In genomic region chr9:91857831-91858669, GRCh38 we compare ENCODE assay signal across 20 cellular contexts.
DNase-seq lines count a peak whose midpoint lies in the region; ATAC-seq, FAIRE-seq and TF ChIP-seq lines count a peak whose summit lies in the region.
"Had no signal": no experiment of that assay in that cellular context is flagged by ENCODE, and none has a peak within 500 bp of the region (broad histone marks: within the 10 kb centered on the region; RNA-seq: fewer than 3 reads in every experiment).

No MANE protein-coding gene starts in this region.

- peak overlapping the region; percentile 27 for H2BK5ac ChIP-seq in mesendoderm (ENCODE audit: low read length)

- H3K36me3 Mint-ChIP-seq in astrocyte (ENCODE audit: low read depth, unreplicated experiment): peaks cover 4% of the 10 kb centered on the region
- H3K36me3 Mint-ChIP-seq: natural killer cell had no signal

- no peaks in the 10 kb centered on the region for H3K36me3 ChIP-seq in HUES6 (ENCODE audit: control insufficient read depth, insufficient read depth, low read length)
- H3K36me3 ChIP-seq in astrocyte (ENCODE audit: insufficient read depth, low read length): no peaks in the 10 kb centered on the region
- H3K36me3 ChIP-seq in mesendoderm (ENCODE audit: control insufficient read depth, insufficient read depth, low read length): no peaks in the 10 kb centered on the region
- no peaks in the 10 kb centered on the region for H3K36me3 ChIP-seq in sigmoid colon
- H3K36me3 ChIP-seq in brain microvascular endothelial cell (replicated peaks): no peaks in the 10 kb centered on the region
- H3K36me3 ChIP-seq: left ventricle myocardium inferior had no signal

- H3K27me3 Mint-ChIP-seq in astrocyte (ENCODE audit: low read depth, unreplicated experiment): peaks cover 2% of the 10 kb centered on the region

- H3K23ac ChIP-seq in mesendoderm (ENCODE audit: low read length): no peak overlapping the region

- H4K20me1 ChIP-seq in astrocyte (ENCODE audit: insufficient read depth, low read length): no peaks in the 10 kb centered on the region

- DNase-seq in astrocyte (ENCODE audit: low read depth) (peak; percentile 11), mesendoderm (peak; percentile 44), sigmoid colon (peak; percentile 71), AG20443 (ENCODE audit: low spot score) (no peak), brain microvascular endothelial cell (no peak)
- DNase-seq: activated CD8-positive, alpha-beta memory T cell treated with anti-CD3 and anti-CD28 coated beads, Interleukin-2, amount 50 U/mL, for 48 hours; activated naive CD4-positive, alpha-beta T cell treated with Interleukin-2 at 50 U/mL for 16 hours; DND-41; dorsolateral prefrontal cortex; GM23248; hypothalamus; left ventricle myocardium inferior; natural killer cell; NCI-H2107; right cardiac atrium; SHP77; testis had no signal

- H3K4me1 Mint-ChIP-seq in astrocyte (ENCODE audit: low read depth, unreplicated experiment): peaks cover 7% of the 10 kb centered on the region
- H3K4me1 Mint-ChIP-seq: natural killer cell had no signal

- H2AK5ac ChIP-seq in mesendoderm (ENCODE audit: low read length): no peak overlapping the region

- H4K8ac ChIP-seq in mesendoderm (ENCODE audit: low read depth, low read length): no peak overlapping the region

- no peak overlapping the region for H2BK15ac ChIP-seq in mesendoderm (replicated peaks; ENCODE audit: low read depth)

- H3K27ac ChIP-seq in HUES6 (ENCODE audit: low read depth, low read length) (no peak overlapping the region), astrocyte (ENCODE audit: low read depth, low read length) (no peak overlapping the region), mesendoderm (ENCODE audit: low read depth, low read length) (peak overlapping the region; percentile 23), sigmoid colon (peak overlapping the region; percentile 57 to 77 (median 72)), brain microvascular endothelial cell (no peak overlapping the region)
- H3K27ac ChIP-seq: C4-2B, dorsolateral prefrontal cortex, GM23248, left ventricle myocardium inferior, testis had no signal

- no peak for ATAC-seq in GM21723 (IDR thresholded peaks at IDR 0.05; ENCODE audit: unreplicated experiment)
- ATAC-seq: natural killer cell, right cardiac atrium had no signal

- in situ Hi-C loops in brain microvascular endothelial cell (cut with HindIII; ENCODE audit: low pct_ligation_motif_present, low sequenced_read_pairs): no loop called here

- no CpG with 5 or more reads among the region's 23 CpGs for WGBS in mesendoderm (ENCODE audit: extremely low coverage, insufficient coverage, low lambda C conversion rate)
- WGBS in sigmoid colon, 2 donors: 80 to 84% methylated on average over 23 of the region's 23 CpGs

- no peak overlapping the region for H3K27ac Mint-ChIP-seq in astrocyte (ENCODE audit: unreplicated experiment)
- H3K27ac Mint-ChIP-seq: natural killer cell had no signal

- no peaks in the 10 kb centered on the region for H3K79me2 ChIP-seq in astrocyte (ENCODE audit: insufficient read depth, low read length)
- H3K79me2 ChIP-seq in mesendoderm (ENCODE audit: control insufficient read depth, insufficient read depth, low read length): peaks cover 57% of the 10 kb centered on the region

- no peak overlapping the region for H2BK120ac ChIP-seq in mesendoderm (ENCODE audit: low read depth, low read length)

- no peak overlapping the region for H3K4me3 Mint-ChIP-seq in astrocyte (ENCODE audit: unreplicated experiment)
- H3K4me3 Mint-ChIP-seq: natural killer cell had no signal

- H3K27me3 ChIP-seq in HUES6 (ENCODE audit: control insufficient read depth, insufficient read depth, low read length) (no peaks in the 10 kb centered on the region), astrocyte (ENCODE audit: insufficient read depth, low read length) (no peaks in the 10 kb centered on the region), mesendoderm (ENCODE audit: insufficient read depth, low read length, poor library complexity) (no peaks in the 10 kb centered on the region), sigmoid colon (no peaks in the 10 kb centered on the region), brain microvascular endothelial cell (replicated peaks) (no peaks in the 10 kb centered on the region)
- H3K27me3 ChIP-seq: dorsolateral prefrontal cortex, testis had no signal

- H3K4me3 ChIP-seq in HUES6 (ENCODE audit: low read depth, low read length) (no peak overlapping the region), astrocyte (ENCODE audit: insufficient read depth, low read depth, low read length) (no peak overlapping the region), mesendoderm (ENCODE audit: low read length) (no peak overlapping the region), sigmoid colon (no peak overlapping the region), brain microvascular endothelial cell (ENCODE audit: low read depth, low read length) (no peak overlapping the region)
- H3K4me3 ChIP-seq: dorsolateral prefrontal cortex, GM23248, left ventricle myocardium inferior, testis had no signal

- no peak for TF ChIP-seq EP300 in sigmoid colon (IDR thresholded peaks at IDR 0.05)

- FAIRE-seq in astrocyte (lab: Jason Lieb, UNC): no peak

- peak overlapping the region; percentile 47 for H2AFZ ChIP-seq in astrocyte (ENCODE audit: low read depth, low read length)
- H2AFZ ChIP-seq: GM23248 had no signal

- H3K4me1 ChIP-seq in HUES6 (ENCODE audit: control insufficient read depth, insufficient read depth, low read length) (peaks cover 38% of the 10 kb centered on the region), astrocyte (ENCODE audit: insufficient read depth, low read length) (peaks cover 5% of the 10 kb centered on the region), mesendoderm (ENCODE audit: control insufficient read depth, low read depth, low read length) (peaks cover 18% of the 10 kb centered on the region), sigmoid colon (peaks cover 0 to 57% (median 38%) of the 10 kb centered on the region in 4 donors)
- H3K4me1 ChIP-seq: testis had no signal

- H3K79me1 ChIP-seq in mesendoderm (ENCODE audit: low read length): peaks cover 49% of the 10 kb centered on the region

- no peak overlapping the region for H4K5ac ChIP-seq in mesendoderm (ENCODE audit: low read length)

- H3K18ac ChIP-seq in mesendoderm (ENCODE audit: low read length): no peak overlapping the region

- TF ChIP-seq CTCF in astrocyte (IDR thresholded peaks at IDR 0.05; ENCODE audit: insufficient read depth, low read depth, low read length) (no peak), sigmoid colon (IDR thresholded peaks at IDR 0.05) (no peak), brain microvascular endothelial cell (IDR thresholded peaks at IDR 0.05; ENCODE audit: low read depth, low read length, missing control alignments) (no peak)

- intact Hi-C loops in sigmoid colon (cut with DNase I): no loop called here

- peak overlapping the region; percentile 1 for H3K4me2 ChIP-seq in astrocyte (ENCODE audit: low read length)
- H3K4me2 ChIP-seq in mesendoderm (ENCODE audit: low read length): no peak overlapping the region

- H3K56ac ChIP-seq in mesendoderm (ENCODE audit: low read length): peak overlapping the region; percentile 78

- H3K9me3 Mint-ChIP-seq in astrocyte (ENCODE audit: unreplicated experiment): no peaks in the 10 kb centered on the region
- H3K9me3 Mint-ChIP-seq: natural killer cell had no signal

- peaks cover 11% of the 10 kb centered on the region; the same call in 1 of the 2 replicates for H3K9me3 ChIP-seq in HUES6 (ENCODE audit: control insufficient read depth, insufficient read depth, low read depth, low read length)
- H3K9me3 ChIP-seq in astrocyte (ENCODE audit: insufficient read depth, low read depth, low read length): peaks cover 3% of the 10 kb centered on the region
- H3K9me3 ChIP-seq in sigmoid colon: no peaks in the 10 kb centered on the region
- H3K9me3 ChIP-seq: left ventricle myocardium inferior, testis had no signal

- peak overlapping the region; percentile 14 for H3K9ac ChIP-seq in HUES6 (ENCODE audit: low read length)
- peak overlapping the region; percentile 12 for H3K9ac ChIP-seq in astrocyte (ENCODE audit: low read length)
- peak overlapping the region; percentile 49 for H3K9ac ChIP-seq in mesendoderm (ENCODE audit: low read length)
- H3K9ac ChIP-seq: GM23248 had no signal

- TF ChIP-seq POLR2A in sigmoid colon (IDR thresholded peaks at IDR 0.05): no peak

- H3K4ac ChIP-seq in mesendoderm (ENCODE audit: low read depth, low read length): no peak overlapping the region

Comparison
In these comparisons a context has a peak if more than half of its experiments do, and no peak if none do; other contexts are left out.
1. H3K27ac ChIP-seq: peak in mesendoderm (single experiment) and sigmoid colon (4 of 4); none in HUES6 (single experiment), astrocyte (single experiment) and brain microvascular endothelial cell (single experiment).
2. DNase-seq: peak in astrocyte (single experiment), mesendoderm (single experiment) and sigmoid colon (single experiment); none in AG20443 (single experiment) and brain microvascular endothelial cell (single experiment).
3. Peak in every context shown above with its lines, with median percentiles within 50 percentile points of each other: H3K9ac ChIP-seq.